Comparison of ENCODE assay signal across 8 cellular contexts in the genomic region with DNA sequence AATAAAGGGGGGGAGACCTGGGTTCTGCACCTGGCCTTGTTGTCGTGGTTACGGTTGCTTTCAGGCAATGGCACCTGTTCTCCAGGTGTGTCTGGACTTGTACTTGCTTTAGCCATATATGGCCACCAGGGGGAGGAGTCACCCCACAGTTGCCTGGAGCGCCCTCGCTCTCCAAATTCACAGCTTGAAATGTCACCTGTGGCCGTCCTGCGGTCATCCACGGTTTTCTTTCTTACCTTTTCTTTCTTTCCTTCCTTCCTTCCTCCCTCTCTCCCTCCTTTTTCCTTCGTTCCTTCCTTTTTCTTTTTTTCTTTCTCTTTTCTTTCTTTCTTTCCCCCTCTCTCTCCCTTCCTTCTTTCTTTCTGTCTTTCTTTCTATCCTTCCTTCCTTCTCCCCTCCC.
DNase-seq lines count a peak whose midpoint lies in the region; ATAC-seq, FAIRE-seq and TF ChIP-seq lines count a peak whose summit lies in the region.

No MANE protein-coding gene starts in this region.

- no peak for TF ChIP-seq EP300 in sigmoid colon (IDR thresholded peaks at IDR 0.05)

- no peaks in the 10 kb centered on the region for H3K36me3 ChIP-seq in sigmoid colon

- intact Hi-C loops in sigmoid colon (cut with DNase I) = no loop called here

- no peak overlapping the region for H3K27ac ChIP-seq in sigmoid colon

- no peaks in the 10 kb centered on the region for H3K36me3 Mint-ChIP-seq in neural crest cell (ENCODE audit: low read depth)

- no peaks in the 10 kb centered on the region for H3K9me3 ChIP-seq in sigmoid colon

- CTCF ChIA-PET in GM10248 (lab: Yijun Ruan, JAX) = interaction anchor here (0.7 to 2.2 kb wide), 6 partner anchors 16 to 268 kb away, joined by 3 to 13 read pairs (median 4); no protein-coding TSS in a partner anchor

- no peak overlapping the region for H3K4me3 ChIP-seq in sigmoid colon

- no peak for TF ChIP-seq POLR2A in GM12891 (IDR thresholded peaks at IDR 0.05; ENCODE audit: low read depth, low read length)
- TF ChIP-seq POLR2A in sigmoid colon (IDR thresholded peaks at IDR 0.05) = no peak

- TF ChIP-seq CTCF in GM10248 (IDR thresholded peaks at IDR 0.05; ENCODE audit: control extremely low read depth, extremely low read depth, low read depth, missing control alignments) (peak; percentile 70), neural crest cell (conservative IDR thresholded peaks at IDR 0.05) (peak; percentile 87), sigmoid colon (IDR thresholded peaks at IDR 0.05) (no peak)

- ATAC-seq in HG02588 (IDR thresholded peaks at IDR 0.05; ENCODE audit: unreplicated experiment) = peak; percentile 84

- H3K4me1 ChIP-seq in sigmoid colon = no peaks in the 10 kb centered on the region

- DNase-seq in GM10248 (ENCODE audit: extremely low spot score) (peak; percentile 32), NCI-H2171 (lab: John Stamatoyannopoulos, UW) (peak; percentile 77), neural crest cell (ENCODE audit: low read depth, low spot score) (peak; percentile 32), GM12891 (ENCODE audit: insufficient read length, low spot score) (no peak), sigmoid colon (no peak)
- peak; percentile 69 for DNase-seq in activated CD4-positive, alpha-beta T cell treated with anti-CD3 and anti-CD28 coated beads for 48 hours
- DNase-seq in effector CD8-positive, alpha-beta T cell (lab: John Stamatoyannopoulos, UW) = peak; percentile 59

- FAIRE-seq in GM12891 (lab: Jason Lieb, UNC) = no peak

- H3K9me3 Mint-ChIP-seq in neural crest cell = no peaks in the 10 kb centered on the region

- 5 to 9% methylated on average over 8 of the region's 8 CpGs for WGBS in sigmoid colon, 2 donors

- no peaks in the 10 kb centered on the region for H3K4me1 Mint-ChIP-seq in neural crest cell

- POLR2A ChIA-PET in GM10248 (lab: Yijun Ruan, JAX) = no interaction called here

- H3K27me3 ChIP-seq in sigmoid colon = no peaks in the 10 kb centered on the region

- no peak overlapping the region for H3K27ac Mint-ChIP-seq in neural crest cell (ENCODE audit: unreplicated experiment)

- H3K27me3 Mint-ChIP-seq in neural crest cell (ENCODE audit: low read depth) = no peaks in the 10 kb centered on the region

- H3K4me3 Mint-ChIP-seq in neural crest cell = no peak overlapping the region

TF ChIP-seq in GM12891, 5 proteins besides CTCF, POLR2A, EP300 and RAD21:
- TF ChIP-seq SPI1 (IDR thresholded peaks at IDR 0.05; ENCODE audit: low read depth, low read length) (no peak), POU2F2 (IDR thresholded peaks at IDR 0.05; ENCODE audit: low read depth, low read length) (no peak), POLR2AphosphoS5 (IDR thresholded peaks at IDR 0.05; ENCODE audit: low read depth, low read length) (no peak), PAX5 (IDR thresholded peaks at IDR 0.05; ENCODE audit: insufficient read depth, low read length, severe bottlenecking) (no peak)
TF ChIP-seq in GM12891: peak in this region for 0.

Comparison
In these comparisons a context has a peak if more than half of its experiments do, and no peak if none do; other contexts are left out.
1. DNase-seq: peak in GM10248 (single experiment), NCI-H2171 (single experiment), activated CD4-positive, alpha-beta T cell treated with anti-CD3 and anti-CD28 coated beads for 48 hours (single experiment), effector CD8-positive, alpha-beta T cell (single experiment) and neural crest cell (single experiment); none in GM12891 (single experiment) and sigmoid colon (single experiment).
2. CTCF ChIP-seq: peak in GM10248 (single experiment) and neural crest cell (single experiment); none in sigmoid colon (0 of 4).